ENCODE assay signal across 8 cellular contexts in genomic region chr19:29941828-29942403, GRCh38. TPM values are rescaled to one million over a fixed set of nuclear protein-coding genes. Genes with fewer than 3 reads are reported as not detected.
DNase-seq lines count a peak whose midpoint lies in the region; ATAC-seq and TF ChIP-seq lines count a peak whose summit lies in the region.

URI1 (plus strand) TSS chr19:29942239; CDS start chr19:29942548, 309 bp downstream.

- H3K9me3 Mint-ChIP-seq in T-cell (peaks cover 0 to 5% (median 5%) of the 10 kb centered on the region in 3 donors), progenitor cell of endocrine pancreas (ENCODE audit: low read depth) (peaks cover 8% of the 10 kb centered on the region)

- peak within 1 kb of the TSS; percentile 90 to 94 (median 91) for H3K4me3 Mint-ChIP-seq in T-cell
- peak within 1 kb of the TSS; percentile 95 for H3K4me3 Mint-ChIP-seq in progenitor cell of endocrine pancreas (ENCODE audit: low read depth)

- TF ChIP-seq POLR2A in upper lobe of left lung (IDR thresholded peaks at IDR 0.05) = peak in 1 of 4 donors; percentile 75

- POLR2A ChIA-PET in T-cell (lab: Charles Lee) = interaction anchor here (0.6 to 2.1 kb wide), 8 partner anchors 15 to 336 kb away, joined by 3 to 13 read pairs (median 3); partner anchors contain the start of gene POP4 (in 1 of the 2)

- no peak for TF ChIP-seq CTCF in GM12875 (IDR thresholded peaks at IDR 0.05; ENCODE audit: borderline replicate concordance, insufficient read depth, low read depth, low read length)
- TF ChIP-seq CTCF in heart right ventricle (IDR thresholded peaks at IDR 0.05) = peak in 1 of 9 donors; percentile 9
- no peak for TF ChIP-seq CTCF in progenitor cell of endocrine pancreas (IDR thresholded peaks at IDR 0.05; ENCODE audit: unreplicated experiment)
- TF ChIP-seq CTCF in upper lobe of left lung (IDR thresholded peaks at IDR 0.05) = no peak

- intact Hi-C loops in heart right ventricle (cut with DNase I) = loop anchor here in 1 of 10 donors (10.0 kb wide), 1 partner anchor 127 kb away; the partner anchor contains the start of gene CCNE1

- H3K36me3 Mint-ChIP-seq in T-cell (no peaks in the 10 kb centered on the region), progenitor cell of endocrine pancreas (ENCODE audit: insufficient read depth) (peaks cover 2% of the 10 kb centered on the region)

- H3K36me3 ChIP-seq in adipocyte (ENCODE audit: control insufficient read depth, insufficient read depth, low read length, severe bottlenecking) = no peaks in the 10 kb centered on the region
- H3K36me3 ChIP-seq in heart right ventricle = no peaks in the 10 kb centered on the region
- no peaks in the 10 kb centered on the region for H3K36me3 ChIP-seq in upper lobe of left lung

- H3K4me1 Mint-ChIP-seq in T-cell = peaks cover 39 to 46% (median 45%) of the 10 kb centered on the region in 3 donors
- peaks cover 17% of the 10 kb centered on the region for H3K4me1 Mint-ChIP-seq in progenitor cell of endocrine pancreas (ENCODE audit: low read depth)

- H3K9ac ChIP-seq in adipocyte (ENCODE audit: low read length) = peak within 1 kb of the TSS; percentile 97

- CTCF ChIA-PET in T-cell (lab: Charles Lee) = interaction anchor here in 1 of 2 donors (0.8 to 1.8 kb wide), 10 partner anchors 15 to 336 kb away, joined by 3 to 7 read pairs (median 4); partner anchors contain the start of genes C19orf12 and POP4

- DNase-seq in NCI-H1417 treated with DMSO at 0.1 percent for 48 hours (lab: John Stamatoyannopoulos, UW) = peak; percentile 55
- peak; percentile 76 to 99 (median 88) for DNase-seq in T-cell
- peak; percentile 97 for DNase-seq in adipocyte (ENCODE audit: low read depth)
- peak; percentile 91 to 95 for DNase-seq in heart right ventricle
- DNase-seq in progenitor cell of endocrine pancreas (ENCODE audit: low spot score, unreplicated experiment) = peak; percentile 95
- DNase-seq in upper lobe of left lung = peak; percentile 90 to 100

- WGBS in heart right ventricle, 2 donors = 0 to 1% methylated on average over 52 to 59 of the region's 59 CpGs
- WGBS in upper lobe of left lung, 2 donors = 0 to 1% methylated on average over 20 to 57 of the region's 59 CpGs

- ATAC-seq in HG02759 (IDR thresholded peaks at IDR 0.05; ENCODE audit: unreplicated experiment) = peak; percentile 87
- ATAC-seq in T-cell (replicated peaks in 1 of 4) = peak; percentile 88 to 96 (median 91)
- ATAC-seq in heart right ventricle = peak; percentile 97 to 99 (median 99)
- peak; percentile 97 to 99 for ATAC-seq in upper lobe of left lung (ENCODE audit: low FRiP score in 2 of 2)

- peak within 1 kb of the TSS; percentile 85 to 89 for H3K27ac Mint-ChIP-seq in T-cell
- H3K27ac Mint-ChIP-seq in progenitor cell of endocrine pancreas = peak within 1 kb of the TSS; percentile 98

- no peak for TF ChIP-seq EP300 in upper lobe of left lung (IDR thresholded peaks at IDR 0.05)

- H3K27ac ChIP-seq in heart right ventricle = peak within 1 kb of the TSS; percentile 26 to 86 (median 80)
- H3K27ac ChIP-seq in upper lobe of left lung = peak within 1 kb of the TSS; percentile 64 to 78 (median 72)

- H3K4me1 ChIP-seq in adipocyte (ENCODE audit: control insufficient read depth, insufficient read depth, low read length) (peaks cover 36% of the 10 kb centered on the region), heart right ventricle (peaks cover 0 to 39% (median 31%) of the 10 kb centered on the region in 9 donors), upper lobe of left lung (peaks cover 24 to 35% (median 26%) of the 10 kb centered on the region in 4 donors)

- H3K27me3 Mint-ChIP-seq in T-cell (peaks cover 0 to 5% of the 10 kb centered on the region in 2 donors), progenitor cell of endocrine pancreas (peaks cover 15% of the 10 kb centered on the region)

- H3K4me3 ChIP-seq in GM12875 (ENCODE audit: low read depth, low read length) (peak within 1 kb of the TSS; percentile 90), adipocyte (ENCODE audit: low read length) (peak within 1 kb of the TSS; percentile 99), heart right ventricle (peak within 1 kb of the TSS; percentile 42 to 94 (median 88)), upper lobe of left lung (peak within 1 kb of the TSS; percentile 71 to 96 (median 78))

- peaks cover 6% of the 10 kb centered on the region for H3K9me3 ChIP-seq in adipocyte (ENCODE audit: control insufficient read depth, low read length)
- peaks cover 0 to 6% (median 0%) of the 10 kb centered on the region in 11 donors for H3K9me3 ChIP-seq in heart right ventricle
- H3K9me3 ChIP-seq in upper lobe of left lung = no peaks in the 10 kb centered on the region

- H3K27me3 ChIP-seq in adipocyte (replicated peaks; ENCODE audit: control insufficient read depth, insufficient read depth, low read length) (no peaks in the 10 kb centered on the region), heart right ventricle (no peaks in the 10 kb centered on the region), upper lobe of left lung (no peaks in the 10 kb centered on the region)

RNA-seq across cellular contexts. Expression of gene URI1, which starts in this region (rescaled TPM):
- 10 to 100 TPM; 69.0 to 84.8 (median 75.7) TPM for total RNA-seq in T-cell
- 10 to 100 TPM; 39.6 to 47.7 (median 42.8) TPM for total RNA-seq in heart right ventricle
- 10 to 100 TPM; 10.2 to 23.5 TPM for polyA plus RNA-seq in heart right ventricle
- 56.3 and 58.4 TPM in 2 replicates for total RNA-seq in progenitor cell of endocrine pancreas
- 10 to 100 TPM; 23.3 to 56.7 (median 40.3) TPM for total RNA-seq in upper lobe of left lung

Comparison
In these comparisons a context has a peak if more than half of its experiments do, and no peak if none do; other contexts are left out.
1. Peak in every context shown above with its lines: DNase-seq, ATAC-seq, H3K4me3 ChIP-seq and H3K27ac ChIP-seq.